Comparison of ENCODE assay signal across 8 cellular contexts in genomic region chr1:3623441-3624150, GRCh38. TPM values are rescaled to one million over a fixed set of nuclear protein-coding genes. Genes with fewer than 3 reads are reported as not detected.
DNase-seq lines count a peak whose midpoint lies in the region; ATAC-seq and TF ChIP-seq lines count a peak whose summit lies in the region.

No MANE protein-coding gene starts in this region.

- H3K27me3 Mint-ChIP-seq in endodermal cell (ENCODE audit: insufficient read depth): no peaks in the 10 kb centered on the region
- peaks cover 43% of the 10 kb centered on the region for H3K27me3 Mint-ChIP-seq in nephron progenitor cell (ENCODE audit: low read depth, poor library complexity)

- H3K4me3 Mint-ChIP-seq in endodermal cell (peak overlapping the region; percentile 87), nephron progenitor cell (peak overlapping the region; percentile 91)

- H3K27ac ChIP-seq in BLaER1: no peak overlapping the region
- no peak overlapping the region for H3K27ac ChIP-seq in endodermal cell (ENCODE audit: low read depth, low read length)

- H3K4me1 Mint-ChIP-seq in endodermal cell (peaks cover 15% of the 10 kb centered on the region), nephron progenitor cell (peaks cover 47% of the 10 kb centered on the region)

- H3K4me1 ChIP-seq in BLaER1 (peaks cover 43% of the 10 kb centered on the region), NT2/D1 (ENCODE audit: insufficient read depth, insufficient read length) (peaks cover under 1% of the 10 kb centered on the region), endodermal cell (ENCODE audit: control insufficient read depth, insufficient read depth, low read length) (peaks cover 8% of the 10 kb centered on the region)

- ATAC-seq in GM18517 (IDR thresholded peaks at IDR 0.05; ENCODE audit: unreplicated experiment): no peak

- H3K36me3 ChIP-seq in BLaER1 (peaks cover 17% of the 10 kb centered on the region), NT2/D1 (ENCODE audit: insufficient read depth, insufficient read length, low read length) (peaks cover 17% of the 10 kb centered on the region), endodermal cell (ENCODE audit: control insufficient read depth, insufficient read depth, low read length) (peaks cover 33% of the 10 kb centered on the region)

- peak overlapping the region; percentile 98 for H3K4me2 ChIP-seq in BLaER1

- no peaks in the 10 kb centered on the region for H3K9me3 Mint-ChIP-seq in endodermal cell
- no peaks in the 10 kb centered on the region for H3K9me3 Mint-ChIP-seq in nephron progenitor cell

- peaks cover 20% of the 10 kb centered on the region for H3K36me3 Mint-ChIP-seq in endodermal cell (ENCODE audit: low read depth)
- peaks cover 6% of the 10 kb centered on the region for H3K36me3 Mint-ChIP-seq in nephron progenitor cell (ENCODE audit: low read depth)

- H3K9me3 ChIP-seq in BLaER1 (no peaks in the 10 kb centered on the region), NT2/D1 (ENCODE audit: insufficient read depth, low read length) (no peaks in the 10 kb centered on the region), endodermal cell (ENCODE audit: control insufficient read depth, low read length) (no peaks in the 10 kb centered on the region)

- TF ChIP-seq CTCF in endodermal cell (conservative IDR thresholded peaks at IDR 0.05) (no peak), nephron progenitor cell (IDR thresholded peaks at IDR 0.05) (no peak)

- peaks cover 38% of the 10 kb centered on the region for H4K20me1 ChIP-seq in BLaER1

- peak overlapping the region; percentile 83 for H3K4me3 ChIP-seq in BLaER1
- H3K4me3 ChIP-seq in NT2/D1 (ENCODE audit: insufficient read length, low read depth): peak overlapping the region; percentile 85
- H3K4me3 ChIP-seq in endodermal cell (ENCODE audit: low read length): peak overlapping the region; percentile 92

- peaks cover 29% of the 10 kb centered on the region for H3K27me3 ChIP-seq in BLaER1
- peaks cover 26% of the 10 kb centered on the region for H3K27me3 ChIP-seq in NT2/D1 (ENCODE audit: insufficient read depth, insufficient read length)
- no peaks in the 10 kb centered on the region for H3K27me3 ChIP-seq in endodermal cell (ENCODE audit: control insufficient read depth, insufficient read depth, low read length, poor library complexity, severe bottlenecking)

- DNase-seq in NT2/D1 (ENCODE audit: low read depth, low spot score): no peak
- DNase-seq in endodermal cell: no peak
- peak; percentile 42 for DNase-seq in nephron progenitor cell
- DNase-seq in DMS 273 treated with DMSO at 0.1 percent for 48 hours (lab: John Stamatoyannopoulos, UW): no peak
- no peak for DNase-seq in AG08395 (ENCODE audit: low spot score)
- no peak for DNase-seq in NCI-H82 (lab: John Stamatoyannopoulos, UW)

- WGBS in endodermal cell (ENCODE audit: insufficient coverage in 1 of 2, insufficient read length in 1 of 2), 2 experiments: 43 to 45% methylated on average over 9 to 21 of the region's 21 CpGs

- H3K9ac ChIP-seq in BLaER1 (peak overlapping the region; percentile 71), NT2/D1 (ENCODE audit: insufficient read length, low read depth) (peak overlapping the region; percentile 83), endodermal cell (ENCODE audit: extremely low read depth, low read length, poor library complexity, severe bottlenecking) (peak overlapping the region; percentile 52)

- H3K27ac Mint-ChIP-seq in endodermal cell (no peak overlapping the region), nephron progenitor cell (peak overlapping the region; percentile 76)

RNA-seq across cellular contexts. Expression of gene TPRG1L, which starts 1.2 kb away (rescaled TPM):
- 10 to 100 TPM; 50.4 to 56.4 TPM for total RNA-seq in endodermal cell
- polyA plus RNA-seq in endodermal cell (2013, experiment 1 of 2): 30.8 TPM
- polyA plus RNA-seq in endodermal cell (2013, experiment 2 of 2): 32.3 TPM

RNA-seq across cellular contexts. Expression of gene MEGF6, which starts 12.3 kb away (rescaled TPM):
- 100 to 1,000 TPM in 1 of 2 donors, 10 to 100 TPM in 1; 83.0 to 103 TPM for total RNA-seq in endodermal cell
- polyA plus RNA-seq in endodermal cell (2013, experiment 1 of 2): 28.4 TPM
- polyA plus RNA-seq in endodermal cell (2013, experiment 2 of 2): 20.2 TPM

RNA-seq across cellular contexts. Expression of gene WRAP73, which starts 26.3 kb away (rescaled TPM):
- 10 to 100 TPM; 29.8 to 32.5 TPM for total RNA-seq in endodermal cell
- polyA plus RNA-seq in endodermal cell (2013, experiment 1 of 2): 31.6 TPM
- polyA plus RNA-seq in endodermal cell (2013, experiment 2 of 2): 27.3 TPM

RNA-seq across cellular contexts. Expression of gene TP73, which starts 28.7 kb away (rescaled TPM):
- 1 to 10 TPM; 3.4 to 3.5 TPM for total RNA-seq in endodermal cell
- 0.61 TPM for polyA plus RNA-seq in endodermal cell (2013, experiment 1 of 2)
- polyA plus RNA-seq in endodermal cell (2013, experiment 2 of 2): 0.33 TPM
